29 cellular contexts compared by ENCODE assay signal in genomic region chr2:54247115-54247514, GRCh38. TPM values are rescaled to one million over a fixed set of nuclear protein-coding genes. Genes with fewer than 3 reads are reported as not detected.
"Had no signal": no experiment of that assay in that cellular context is flagged by ENCODE, and none has a peak within 500 bp of the region (broad histone marks: within the 10 kb centered on the region; RNA-seq: fewer than 3 reads in every experiment).

No MANE protein-coding gene starts in this region.

- H3K27ac Mint-ChIP-seq: naive thymus-derived CD4-positive, alpha-beta T cell had no signal

- H3K4me2 ChIP-seq: hepatocyte, smooth muscle cell had no signal

- ATAC-seq: gastrocnemius medialis; left colon; naive thymus-derived CD4-positive, alpha-beta T cell; psoas muscle; upper lobe of right lung had no signal

- H3K9me3 ChIP-seq: gastrocnemius medialis, neutrophil, psoas muscle, suprapubic skin, tibial artery, upper lobe of right lung, vagina had no signal

- H3K9me3 Mint-ChIP-seq: central memory CD8-positive, alpha-beta T cell had no signal

- DNase-seq: dermis blood vessel endothelial cell; erythroblast; gastrocnemius medialis; glutamatergic neuron; left colon; mammary epithelial cell; naive thymus-derived CD4-positive, alpha-beta T cell; psoas muscle; retina; stimulated activated CD4-positive, alpha-beta T cell treated with anti-CD3 and anti-CD28 coated beads, Interleukin-2, amount 100 ng/mL, for 48 hours; stimulated activated naive CD4-positive, alpha-beta T cell treated with Interleukin-2 at 50 U/mL for 16 hours; tibial artery; upper lobe of right lung had no signal

- H3K36me3 ChIP-seq: gastrocnemius medialis, neutrophil, suprapubic skin, tibial artery, upper lobe of right lung, vagina had no signal

- H3K27me3 Mint-ChIP-seq: central memory CD8-positive, alpha-beta T cell; naive thymus-derived CD4-positive, alpha-beta T cell had no signal

- H3K4me3 ChIP-seq: gastrocnemius medialis, hepatocyte, psoas muscle, smooth muscle cell, suprapubic skin, tibial artery, upper lobe of right lung, vagina had no signal

- H3K27me3 ChIP-seq: gastrocnemius medialis, hepatocyte, neutrophil, suprapubic skin, tibial artery, upper lobe of right lung, vagina had no signal

- H2AFZ ChIP-seq: hepatocyte had no signal

- FAIRE-seq: colon, endothelial cell of umbilical vein had no signal

- H3K79me2 ChIP-seq: hepatocyte had no signal

- H3K4me3 Mint-ChIP-seq: central memory CD8-positive, alpha-beta T cell; naive thymus-derived CD4-positive, alpha-beta T cell had no signal

- H3K4me1 ChIP-seq: psoas muscle, suprapubic skin, upper lobe of right lung, vagina had no signal

- H3K27ac ChIP-seq: gastrocnemius medialis, hepatocyte, neutrophil, psoas muscle, suprapubic skin, tibial artery, upper lobe of right lung, vagina had no signal

RNA-seq across cellular contexts. Expression of gene TSPYL6, which starts 8.9 kb away (rescaled TPM):
- total RNA-seq: dermis blood vessel endothelial cell; endothelial cell of umbilical vein; fibroblast of lung; fibroblast of villous mesenchyme; gastrocnemius medialis; hepatocyte; kidney epithelial cell; left colon; lower leg skin; mammary epithelial cell; mesenteric fat pad; mononuclear cell; naive thymus-derived CD4-positive, alpha-beta T cell; osteoblast; psoas muscle; smooth muscle cell; suprapubic skin; upper lobe of right lung; vagina had no signal
- polyA plus RNA-seq: fibroblast of lung; hepatocyte; mammary epithelial cell; naive thymus-derived CD4-positive, alpha-beta T cell; neural cell; smooth muscle cell had no signal
